ENCODE assay signal across 1 cellular context in the genomic region with DNA sequence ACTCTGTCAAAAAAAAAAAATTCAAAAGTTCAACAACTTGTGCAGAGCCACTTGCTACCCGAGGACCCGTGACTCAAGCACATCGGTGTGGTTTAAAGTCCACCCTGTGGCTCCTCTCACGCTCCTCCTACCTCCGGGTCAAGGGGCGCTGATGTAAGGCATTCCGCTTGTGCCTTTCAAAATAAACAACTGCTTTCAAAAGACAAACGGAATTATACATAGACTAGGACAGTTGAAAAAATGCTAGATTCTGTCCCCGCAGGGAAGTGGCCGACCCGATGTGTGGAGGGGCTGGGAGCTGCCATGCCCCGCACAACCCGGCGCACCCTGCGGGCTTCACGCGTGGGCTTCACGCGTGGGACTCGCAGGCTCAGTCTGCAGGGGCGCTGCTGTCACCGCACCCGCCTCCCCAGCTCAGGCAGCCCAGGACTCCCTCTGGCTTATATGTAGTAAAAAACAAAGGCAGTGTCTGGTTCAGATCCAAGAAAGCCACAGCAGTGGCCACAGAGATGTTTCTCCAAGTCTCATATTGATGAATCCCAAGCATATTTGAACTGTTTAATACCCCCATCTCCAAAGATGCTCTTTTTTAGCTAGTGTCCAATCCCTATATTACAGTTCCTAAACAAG.
TF ChIP-seq lines count a peak whose summit lies in the region.

No MANE protein-coding gene starts in this region.

TF ChIP-seq in HepG2, 621 proteins besides CTCF, POLR2A, EP300 and RAD21 (continues in another document):
- no peak for TF ChIP-seq NR3C1 (CRISPR knock-in tag; IDR thresholded peaks at IDR 0.05)
- peak; percentile 77 for TF ChIP-seq NCOA2 (CRISPR knock-in tag; IDR thresholded peaks at IDR 0.05)
- TF ChIP-seq KIAA2018 (CRISPR knock-in tag; IDR thresholded peaks at IDR 0.05; ENCODE audit: borderline replicate concordance), result no peak
- 0 out of 2 replicates have a peak, but pooled peaks have one; percentile 43 for TF ChIP-seq ZNF512B (CRISPR knock-in tag; IDR thresholded peaks at IDR 0.05; ENCODE audit: borderline replicate concordance)
- TF ChIP-seq ZNF260 (CRISPR knock-in tag; IDR thresholded peaks at IDR 0.05; ENCODE audit: borderline replicate concordance, low read depth), result no peak
- TF ChIP-seq CENPT (CRISPR knock-in tag; IDR thresholded peaks at IDR 0.05; ENCODE audit: low read depth), result no peak
- peak in 1 of 2 experiments; percentile 87; a peak in 2 of 4 replicates for TF ChIP-seq ATF4 (CRISPR knock-in tag; IDR thresholded peaks at IDR 0.05)
- TF ChIP-seq HNRNPH1 (optimal IDR thresholded peaks at IDR 0.05; ENCODE audit: low read depth, low read length), result no peak
- TF ChIP-seq, protein P1, sequence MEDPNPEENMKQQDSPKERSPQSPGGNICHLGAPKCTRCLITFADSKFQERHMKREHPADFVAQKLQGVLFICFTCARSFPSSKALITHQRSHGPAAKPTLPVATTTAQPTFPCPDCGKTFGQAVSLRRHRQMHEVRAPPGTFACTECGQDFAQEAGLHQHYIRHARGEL (CRISPR knock-in tag; IDR thresholded peaks at IDR 0.05), result no peak
- no peak for TF ChIP-seq MBD4 (IDR thresholded peaks at IDR 0.05; ENCODE audit: borderline replicate concordance, low read length)
- peak; percentile 76 for TF ChIP-seq SALL1 (CRISPR knock-in tag; IDR thresholded peaks at IDR 0.05)
- no peak for TF ChIP-seq HES4 (CRISPR knock-in tag; IDR thresholded peaks at IDR 0.05; ENCODE audit: borderline replicate concordance)
- peak; percentile 75; the same call in 1 of the 2 replicates for TF ChIP-seq DPF2 (CRISPR knock-in tag; IDR thresholded peaks at IDR 0.05; ENCODE audit: borderline replicate concordance, low read depth)
- peak; percentile 73; the same call in 1 of the 2 replicates for TF ChIP-seq NCOR1 (IDR thresholded peaks at IDR 0.05; ENCODE audit: borderline replicate concordance, low read length)
- no peak for TF ChIP-seq ZNF224 (CRISPR knock-in tag; IDR thresholded peaks at IDR 0.05)
- no peak for TF ChIP-seq ZKSCAN8 (CRISPR knock-in tag; IDR thresholded peaks at IDR 0.05; ENCODE audit: borderline replicate concordance)
- TF ChIP-seq, protein P2, sequence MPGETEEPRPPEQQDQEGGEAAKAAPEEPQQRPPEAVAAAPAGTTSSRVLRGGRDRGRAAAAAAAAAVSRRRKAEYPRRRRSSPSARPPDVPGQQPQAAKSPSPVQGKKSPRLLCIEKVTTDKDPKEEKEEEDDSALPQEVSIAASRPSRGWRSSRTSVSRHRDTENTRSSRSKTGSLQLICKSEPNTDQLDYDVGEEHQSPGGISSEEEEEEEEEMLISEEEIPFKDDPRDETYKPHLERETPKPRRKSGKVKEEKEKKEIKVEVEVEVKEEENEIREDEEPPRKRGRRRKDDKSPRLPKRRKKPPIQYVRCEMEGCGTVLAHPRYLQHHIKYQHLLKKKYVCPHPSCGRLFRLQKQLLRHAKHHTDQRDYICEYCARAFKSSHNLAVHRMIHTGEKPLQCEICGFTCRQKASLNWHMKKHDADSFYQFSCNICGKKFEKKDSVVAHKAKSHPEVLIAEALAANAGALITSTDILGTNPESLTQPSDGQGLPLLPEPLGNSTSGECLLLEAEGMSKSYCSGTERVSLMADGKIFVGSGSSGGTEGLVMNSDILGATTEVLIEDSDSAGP (CRISPR knock-in tag; IDR thresholded peaks at IDR 0.05; ENCODE audit: borderline replicate concordance), result peak; percentile 56; the same call in 1 of the 2 replicates
- no peak for TF ChIP-seq CCAR2 (optimal IDR thresholded peaks at IDR 0.05; ENCODE audit: low read depth, low read length)
- no peak for TF ChIP-seq GATAD1 (CRISPR knock-in tag; IDR thresholded peaks at IDR 0.05)
- TF ChIP-seq ZNF713 (CRISPR knock-in tag; IDR thresholded peaks at IDR 0.05), result no peak
- no peak for TF ChIP-seq MAFK (conservative IDR thresholded peaks at IDR 0.05 in 1 of 2, IDR thresholded peaks at IDR 0.05 in 1 of 2; ENCODE audit: low read length in 2 of 2)
- TF ChIP-seq XRCC5 (optimal IDR thresholded peaks at IDR 0.05; ENCODE audit: low read length), result no peak
- no peak for TF ChIP-seq ZC3H13 (CRISPR knock-in tag; IDR thresholded peaks at IDR 0.05)
- no peak; the same call in 1 of the 2 replicates for TF ChIP-seq ARID4A (CRISPR knock-in tag; IDR thresholded peaks at IDR 0.05; ENCODE audit: borderline replicate concordance)
- no peak for TF ChIP-seq SCMH1 (CRISPR knock-in tag; IDR thresholded peaks at IDR 0.05; ENCODE audit: borderline replicate concordance)
- TF ChIP-seq FIP1L1 (IDR thresholded peaks at IDR 0.05; ENCODE audit: borderline replicate concordance, insufficient read depth, low read depth, low read length), result no peak
- TF ChIP-seq IRF2 (CRISPR knock-in tag; IDR thresholded peaks at IDR 0.05), result peak; percentile 58
- peak; percentile 72 for TF ChIP-seq ZNF687 (CRISPR knock-in tag; IDR thresholded peaks at IDR 0.05)
- no peak for TF ChIP-seq HHEX (CRISPR knock-in tag; IDR thresholded peaks at IDR 0.05)
- TF ChIP-seq SIN3B (IDR thresholded peaks at IDR 0.05; ENCODE audit: low read length), result no peak
- TF ChIP-seq MED1 (CRISPR knock-in tag; IDR thresholded peaks at IDR 0.05), result peak; percentile 74
- 0 out of 2 replicates have a peak, but pooled peaks have one; percentile 31 for TF ChIP-seq KDM1A (CRISPR knock-in tag; IDR thresholded peaks at IDR 0.05)
